ENCODE assay signal across 1 cellular context in genomic region chr7:150769768-150770167, GRCh38.
TF ChIP-seq lines count a peak whose summit lies in the region.

No MANE protein-coding gene starts in this region.

TF ChIP-seq in HepG2, 621 proteins besides CTCF, POLR2A, EP300 and RAD21 (continued from another document and continues in another):
- TF ChIP-seq HNF1B (CRISPR knock-in tag; IDR thresholded peaks at IDR 0.05) (0 out of 2 replicates have a peak, but pooled peaks have one; percentile 49), ZNF543 (CRISPR knock-in tag; IDR thresholded peaks at IDR 0.05) (no peak), IRF1 (CRISPR knock-in tag; IDR thresholded peaks at IDR 0.05; ENCODE audit: low read depth) (no peak), BCL6 (CRISPR knock-in tag; IDR thresholded peaks at IDR 0.05) (no peak), FOXK1 (CRISPR knock-in tag; IDR thresholded peaks at IDR 0.05; ENCODE audit: borderline replicate concordance, low read depth) (no peak), THAP8 (CRISPR knock-in tag; IDR thresholded peaks at IDR 0.05; ENCODE audit: borderline replicate concordance) (no peak), TOPORS (CRISPR knock-in tag; IDR thresholded peaks at IDR 0.05) (no peak), ZNF362 (CRISPR knock-in tag; IDR thresholded peaks at IDR 0.05; ENCODE audit: borderline replicate concordance) (peak; percentile 88), RORA (CRISPR knock-in tag; IDR thresholded peaks at IDR 0.05) (no peak), ZNF841 (CRISPR knock-in tag; IDR thresholded peaks at IDR 0.05; ENCODE audit: borderline replicate concordance) (no peak), SNAPC2 (CRISPR knock-in tag; IDR thresholded peaks at IDR 0.05) (no peak), NR3C1 (CRISPR knock-in tag; IDR thresholded peaks at IDR 0.05) (no peak), DNMT1 (CRISPR knock-in tag; IDR thresholded peaks at IDR 0.05) (no peak), SRSF1 (optimal IDR thresholded peaks at IDR 0.05; ENCODE audit: low read depth, low read length) (no peak), CEBPG (CRISPR knock-in tag; IDR thresholded peaks at IDR 0.05) (peak; percentile 61), ZNF547 (CRISPR knock-in tag; IDR thresholded peaks at IDR 0.05) (no peak), ZBTB4 (CRISPR knock-in tag; IDR thresholded peaks at IDR 0.05; ENCODE audit: borderline replicate concordance) (no peak), SOX6 (IDR thresholded peaks at IDR 0.05) (no peak), SOX6 (CRISPR knock-in tag; IDR thresholded peaks at IDR 0.05) (peak; percentile 51), FOXP4 (CRISPR knock-in tag; IDR thresholded peaks at IDR 0.05) (no peak), ZBTB20 (CRISPR knock-in tag; IDR thresholded peaks at IDR 0.05; ENCODE audit: borderline replicate concordance, low read depth) (no peak), ZNF510 (CRISPR knock-in tag; IDR thresholded peaks at IDR 0.05; ENCODE audit: low read depth) (no peak), FOXJ3 (CRISPR knock-in tag; IDR thresholded peaks at IDR 0.05; ENCODE audit: borderline replicate concordance) (no peak), NFKB2 (CRISPR knock-in tag; IDR thresholded peaks at IDR 0.05; ENCODE audit: borderline replicate concordance) (no peak), ZNF563 (CRISPR knock-in tag; IDR thresholded peaks at IDR 0.05) (no peak), KDM3A (CRISPR knock-in tag; IDR thresholded peaks at IDR 0.05; ENCODE audit: low read depth) (no peak), ZBTB25 (CRISPR knock-in tag; IDR thresholded peaks at IDR 0.05) (no peak), TAF15 (IDR thresholded peaks at IDR 0.05; ENCODE audit: low read depth, low read length, poor library complexity, severe bottlenecking) (no peak), SRY (CRISPR knock-in tag; IDR thresholded peaks at IDR 0.05) (no peak), PCBP1 (IDR thresholded peaks at IDR 0.05; ENCODE audit: borderline replicate concordance, low read depth, low read length) (no peak), NFYB (CRISPR knock-in tag; IDR thresholded peaks at IDR 0.05) (no peak), ZNF891 (CRISPR knock-in tag; IDR thresholded peaks at IDR 0.05) (no peak), HOMEZ (CRISPR knock-in tag; IDR thresholded peaks at IDR 0.05; ENCODE audit: low read depth) (no peak; the same call in 1 of the 2 replicates), ZNF468 (CRISPR knock-in tag; IDR thresholded peaks at IDR 0.05) (no peak), ISL2 (CRISPR knock-in tag; IDR thresholded peaks at IDR 0.05) (peak; percentile 30; the same call in 1 of the 2 replicates), HNF1A (IDR thresholded peaks at IDR 0.05; ENCODE audit: low read depth) (peak; percentile 55), HNF1A (CRISPR knock-in tag; IDR thresholded peaks at IDR 0.05; ENCODE audit: borderline replicate concordance) (peak; percentile 82; the same call in 1 of the 2 replicates)
